ENCODE assay signal across 1 cellular context in genomic region chr12:75364918-75365317, GRCh38.
TF ChIP-seq lines count a peak whose summit lies in the region.

No MANE protein-coding gene starts in this region.

TF ChIP-seq in HepG2, 621 proteins besides CTCF, POLR2A, EP300 and RAD21 (continued from another document):
- no peak for TF ChIP-seq SKIL (CRISPR knock-in tag; IDR thresholded peaks at IDR 0.05; ENCODE audit: borderline replicate concordance)
